In the genomic region with DNA sequence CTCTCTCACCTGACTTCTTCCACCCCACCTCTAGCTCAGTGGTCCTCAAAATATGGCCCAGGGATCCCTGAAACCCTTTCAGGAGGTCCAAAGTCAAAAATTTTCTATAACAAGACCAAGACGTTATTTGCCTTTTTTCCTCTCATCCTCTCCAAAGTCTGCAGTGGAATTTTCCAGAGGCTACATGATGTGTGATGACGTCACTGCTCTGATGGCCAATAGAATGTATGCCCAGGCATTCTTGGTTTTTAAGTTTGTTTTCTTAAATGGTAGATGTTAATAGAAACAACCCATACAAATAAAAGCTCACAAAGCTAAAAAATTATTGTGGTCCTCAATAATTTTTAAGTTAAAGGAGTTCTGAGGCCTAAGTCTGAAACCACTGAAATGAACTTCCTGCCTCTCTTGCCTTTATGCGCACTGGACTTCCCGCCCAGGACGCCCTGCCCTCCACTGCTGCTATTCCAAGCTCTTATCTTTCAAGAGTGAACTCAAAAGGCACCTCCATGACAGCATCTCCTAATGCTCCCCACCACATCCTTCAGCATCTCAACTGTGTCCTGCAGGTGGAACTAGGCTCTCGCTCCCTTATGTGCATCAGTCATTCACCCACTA, we compare ENCODE assay signal across 23 cellular contexts. TPM values are rescaled to one million over a fixed set of nuclear protein-coding genes. Genes with fewer than 3 reads are reported as not detected.
A peak's percentile ranks its signal among the peaks of the same experiment; 100 is the strongest.
DNase-seq lines count a peak whose midpoint lies in the region; ATAC-seq, FAIRE-seq and TF ChIP-seq lines count a peak whose summit lies in the region.
"Had no signal": no experiment of that assay in that cellular context is flagged by ENCODE, and none has a peak within 500 bp of the region (broad histone marks: within the 10 kb centered on the region; RNA-seq: fewer than 3 reads in every experiment).

No MANE protein-coding gene starts in this region.

- H3K9me3 ChIP-seq in left ventricle myocardium inferior (replicated peaks) = no peaks in the 10 kb centered on the region
- no peaks in the 10 kb centered on the region for H3K9me3 ChIP-seq in heart left ventricle
- no peaks in the 10 kb centered on the region for H3K9me3 ChIP-seq in IMR-90 (ENCODE audit: control insufficient read depth, insufficient read depth, low read length)
- H3K9me3 ChIP-seq: SJSA1 had no signal

- no peak overlapping the region for H3K4me3 ChIP-seq in left ventricle myocardium inferior
- H3K4me3 ChIP-seq in heart left ventricle = no peak overlapping the region
- no peak overlapping the region for H3K4me3 ChIP-seq in IMR-90 (ENCODE audit: insufficient read depth, low read depth, low read length)
- H3K4me3 ChIP-seq in mesendoderm (ENCODE audit: low read length) = no peak overlapping the region
- H3K4me3 ChIP-seq: GM23248, SJSA1 had no signal

- H3K18ac ChIP-seq in IMR-90 (ENCODE audit: low read depth, low read length) = no peak overlapping the region
- H3K18ac ChIP-seq in mesendoderm (ENCODE audit: low read length) = no peak overlapping the region

- TF ChIP-seq POLR2A in heart left ventricle (IDR thresholded peaks at IDR 0.05) (no peak), IMR-90 (IDR thresholded peaks at IDR 0.05; ENCODE audit: low read depth, low read length) (no peak), GM12891 (IDR thresholded peaks at IDR 0.05; ENCODE audit: low read depth, low read length) (no peak)

- H3K23ac ChIP-seq in IMR-90 (ENCODE audit: low read depth, low read length) (0 out of 2 replicates have a peak overlapping the region, but pooled peaks have one; percentile 10), mesendoderm (ENCODE audit: low read length) (no peak overlapping the region)

- peaks cover 81% of the 10 kb centered on the region for H4K20me1 ChIP-seq in IMR-90 (ENCODE audit: insufficient read depth, low read length)

- peaks cover 47% of the 10 kb centered on the region for H3K9me1 ChIP-seq in IMR-90 (ENCODE audit: insufficient read depth, low read length)

- peaks cover 66% of the 10 kb centered on the region for H3K79me2 ChIP-seq in mesendoderm (ENCODE audit: control insufficient read depth, insufficient read depth, low read length)

- no peak overlapping the region for H2AK5ac ChIP-seq in IMR-90 (ENCODE audit: low read depth, low read length)
- H2AK5ac ChIP-seq in mesendoderm (ENCODE audit: low read length) = no peak overlapping the region

- H2BK15ac ChIP-seq in IMR-90 (ENCODE audit: low read depth, low read length) = no peak overlapping the region
- no peak overlapping the region for H2BK15ac ChIP-seq in mesendoderm (replicated peaks; ENCODE audit: low read depth)

- DNase-seq in left ventricle myocardium inferior = no peak
- DNase-seq in heart left ventricle = no peak
- DNase-seq in IMR-90 = no peak
- no peak for DNase-seq in mesendoderm
- DNase-seq in Ammon's horn (ENCODE audit: low spot score) = no peak
- DNase-seq in sciatic nerve (ENCODE audit: low spot score) = no peak
- no peak for DNase-seq in GM12891 (ENCODE audit: insufficient read length, low spot score)
- DNase-seq: AML-193, GM23248, HCEC 1CT, MV-4-11, NCI-H1105 treated with DMSO at 0.1 percent for 48 hours, NCI-H2029 treated with DMSO at 0.1 percent for 48 hours, NCI-H226, NCI-H510A treated with DMSO at 0.1 percent for 48 hours, NCI-H748 treated with DMSO at 0.1 percent for 48 hours had no signal

- intact Hi-C loops in left ventricle myocardium inferior (cut with micrococcal nuclease) = no loop called here
- intact Hi-C loops in heart left ventricle (cut with DNase I) = no loop called here
- intact Hi-C loops in IMR-90 (cut with micrococcal nuclease) = no loop called here
- intact Hi-C loops in sciatic nerve (cut with DNase I) = no loop called here

- no TSS peak for BruUV-seq in IMR-90 (replicated peaks; lab: Mats Ljungman, UMichigan)

- H3K4me2 ChIP-seq in IMR-90 (ENCODE audit: low read depth, low read length) (no peak overlapping the region), mesendoderm (ENCODE audit: low read length) (no peak overlapping the region)

- no peak overlapping the region for H2AK9ac ChIP-seq in IMR-90 (replicated peaks; ENCODE audit: low read depth, low read length, poor library complexity)

- dilution Hi-C loops in IMR-90 (cut with HindIII; ENCODE audit: low sequenced_read_pairs, unreplicated experiment) = no loop called here

- H3K9ac ChIP-seq in IMR-90 (ENCODE audit: low read depth, low read length) (no peak overlapping the region), mesendoderm (ENCODE audit: low read length) (no peak overlapping the region)
- H3K9ac ChIP-seq: GM23248 had no signal

- CTCF ChIA-PET in IMR-90 (lab: Yijun Ruan, JAX) = no interaction called here

- H3K27ac ChIP-seq in left ventricle myocardium inferior (replicated peaks) = peak overlapping the region; percentile 54
- peak overlapping the region in 5 of 12 donors; percentile 7 to 59 (median 30) for H3K27ac ChIP-seq in heart left ventricle
- no peak overlapping the region for H3K27ac ChIP-seq in IMR-90 (ENCODE audit: insufficient read depth, low read length)
- H3K27ac ChIP-seq in mesendoderm (ENCODE audit: low read depth, low read length) = no peak overlapping the region
- H3K27ac ChIP-seq: GM23248, HL-60, SJSA1 had no signal

- no peak overlapping the region for H4K8ac ChIP-seq in IMR-90 (ENCODE audit: low read depth in 2 of 2, low read length in 2 of 2)
- no peak overlapping the region for H4K8ac ChIP-seq in mesendoderm (ENCODE audit: low read depth, low read length)

- FAIRE-seq in GM12891 (lab: Jason Lieb, UNC) = no peak

- H2BK20ac ChIP-seq in IMR-90 (ENCODE audit: low read depth, low read length) = no peak overlapping the region

- H4K91ac ChIP-seq in IMR-90 (ENCODE audit: insufficient read depth, low read depth, low read length) = no peak overlapping the region

- H4K5ac ChIP-seq in IMR-90 (ENCODE audit: low read depth, low read length) (no peak overlapping the region), mesendoderm (ENCODE audit: low read length) (no peak overlapping the region)

- 80 to 87% (median 83%) methylated on average over 6 of the region's 6 CpGs for WGBS in heart left ventricle, 4 donors
- no CpG with 5 or more reads among the region's 6 CpGs for WGBS in IMR-90 (ENCODE audit: extremely low coverage in 2 of 2, insufficient read length in 1 of 2), 2 experiments
- no CpG with 5 or more reads among the region's 6 CpGs for WGBS in mesendoderm (ENCODE audit: extremely low coverage, insufficient coverage, low lambda C conversion rate)

- H3K79me1 ChIP-seq in IMR-90 (ENCODE audit: low read depth in 1 of 2, low read length in 2 of 2) (peaks cover 36 to 89% of the 10 kb centered on the region in 2 experiments), mesendoderm (ENCODE audit: low read length) (peaks cover 30% of the 10 kb centered on the region)

- H2BK120ac ChIP-seq in IMR-90 (ENCODE audit: low read depth, low read length) (no peak overlapping the region), mesendoderm (ENCODE audit: low read depth, low read length) (no peak overlapping the region)

- in situ Hi-C loops in IMR-90 (cut with MboI; ENCODE audit: low sequenced_read_pairs) = no loop called here

- no peaks in the 10 kb centered on the region for H3K27me3 ChIP-seq in left ventricle myocardium inferior (ENCODE audit: low read depth)
- no peaks in the 10 kb centered on the region for H3K27me3 ChIP-seq in heart left ventricle
- H3K27me3 ChIP-seq in IMR-90 (ENCODE audit: control insufficient read depth, insufficient read depth, low read length) = no peaks in the 10 kb centered on the region
- H3K27me3 ChIP-seq in mesendoderm (ENCODE audit: insufficient read depth, low read length, poor library complexity) = no peaks in the 10 kb centered on the region
- H3K27me3 ChIP-seq: SJSA1 had no signal

- no peaks in the 10 kb centered on the region for H3K36me3 ChIP-seq in left ventricle myocardium inferior
- H3K36me3 ChIP-seq in heart left ventricle = no peaks in the 10 kb centered on the region
- 0 out of 2 replicates have a peak, but pooled peaks cover 2% of the 10 kb centered on the region for H3K36me3 ChIP-seq in IMR-90 (ENCODE audit: control insufficient read depth, insufficient read depth, low read length)
- H3K36me3 ChIP-seq in mesendoderm (ENCODE audit: control insufficient read depth, insufficient read depth, low read length) = no peaks in the 10 kb centered on the region
- H3K36me3 ChIP-seq: SJSA1 had no signal

- ATAC-seq in heart left ventricle (no peak), IMR-90 (ENCODE audit: low read depth) (no peak), sciatic nerve (no peak)
- ATAC-seq: Panc1 had no signal

- H2BK5ac ChIP-seq in IMR-90 (ENCODE audit: low read depth, low read length, poor library complexity, severe bottlenecking) (no peak overlapping the region), mesendoderm (ENCODE audit: low read length) (no peak overlapping the region)

- H2AFZ ChIP-seq in IMR-90 (replicated peaks; ENCODE audit: low read length, poor library complexity) = no peak overlapping the region
- H2AFZ ChIP-seq: GM23248 had no signal

- TF ChIP-seq CTCF in left ventricle myocardium inferior (IDR thresholded peaks at IDR 0.05; ENCODE audit: borderline replicate concordance) (no peak), heart left ventricle (IDR thresholded peaks at IDR 0.05) (no peak), IMR-90 (conservative IDR thresholded peaks at IDR 0.05; ENCODE audit: low read depth, low read length) (no peak)

- POLR2A ChIA-PET in IMR-90 (lab: Charles Lee; ENCODE audit: unreplicated experiment) = no interaction called here

- no peak for TF ChIP-seq RAD21 in IMR-90 (IDR thresholded peaks at IDR 0.05; ENCODE audit: low read length)

- no peak overlapping the region for H3K56ac ChIP-seq in IMR-90 (ENCODE audit: extremely low read depth, insufficient read depth, low read length)
- H3K56ac ChIP-seq in mesendoderm (ENCODE audit: low read length) = no peak overlapping the region

- H3K4ac ChIP-seq in IMR-90 (ENCODE audit: low read depth, low read length) (peak overlapping the region; percentile 30; the same call in 1 of the 2 replicates), mesendoderm (ENCODE audit: low read depth, low read length) (peak overlapping the region; percentile 75)

- H3K14ac ChIP-seq in IMR-90 (replicated peaks; ENCODE audit: low read depth, low read length) = no peak overlapping the region

- H3K4me1 ChIP-seq in left ventricle myocardium inferior (peaks cover 95% of the 10 kb centered on the region), heart left ventricle (peaks cover 0 to 75% (median 40%) of the 10 kb centered on the region in 12 donors), IMR-90 (ENCODE audit: control insufficient read depth, insufficient read depth, low read length) (peaks cover 30% of the 10 kb centered on the region), mesendoderm (ENCODE audit: control insufficient read depth, low read depth, low read length) (peaks cover 29% of the 10 kb centered on the region)

RNA-seq across cellular contexts. Expression of a gene that starts 13.5 kb away (rescaled TPM):
- total RNA-seq in left ventricle myocardium inferior = 35.7 TPM
- 10 to 100 TPM; 23.0 to 36.1 (median 31.8) TPM for total RNA-seq in heart left ventricle
- 10 to 100 TPM; 16.0 to 19.3 TPM for polyA plus RNA-seq in heart left ventricle
- total RNA-seq in IMR-90 (2012; rRNA removed) = 17.6 and 20.0 TPM in 2 replicates
- polyA plus RNA-seq in IMR-90 (2012; rRNA removed) = 14.3 and 17.6 TPM in 2 replicates
- 9.1 and 12.2 TPM in 2 replicates for polyA plus RNA-seq in IMR-90 (2012; cell fraction: cytosol; rRNA removed)
- polyA plus RNA-seq in IMR-90 (2012; cell fraction: nucleus; rRNA removed; ENCODE audit: low replicate concordance) = 43.5 and 62.5 TPM in 2 replicates
- 21.4 TPM for polyA plus RNA-seq in mesendoderm (2013, experiment 1 of 2)
- polyA plus RNA-seq in mesendoderm (2013, experiment 2 of 2) = 21.3 TPM
- 27.1 TPM for total RNA-seq in sciatic nerve
- polyA plus RNA-seq in GM12891 (2012; ENCODE audit: low read depth, missing spikeins) = 14.6 TPM

RNA-seq across cellular contexts. Expression of a gene that starts 28.0 kb away (rescaled TPM):
- total RNA-seq in left ventricle myocardium inferior (not detected), heart left ventricle (not detected), IMR-90 (2012; rRNA removed) (not detected in 2 replicates), sciatic nerve (not detected)
- polyA plus RNA-seq in heart left ventricle (under 1 TPM in 1 of 2 donors, not detected in 1; 0.19 TPM), IMR-90 (2012; rRNA removed) (0.19 and 0.21 TPM in 2 replicates)
- 0.08 and 0.32 TPM in 2 replicates for polyA plus RNA-seq in IMR-90 (2012; cell fraction: cytosol; rRNA removed)
- polyA plus RNA-seq in IMR-90 (2012; cell fraction: nucleus; rRNA removed; ENCODE audit: low replicate concordance) = 0.92 and 1.8 TPM in 2 replicates
- 0.15 TPM for polyA plus RNA-seq in mesendoderm (2013, experiment 1 of 2)
- 0.14 TPM for polyA plus RNA-seq in mesendoderm (2013, experiment 2 of 2)
- 0.13 TPM for polyA plus RNA-seq in GM12891 (2012; ENCODE audit: low read depth, missing spikeins)
- total RNA-seq: A172, GM23248, HT-29, M059J, SJSA1 had no signal
- polyA plus RNA-seq: AG04450, GM23248 had no signal

RNA-seq across cellular contexts. Expression of a gene that starts 55.0 kb away (rescaled TPM):
- total RNA-seq in left ventricle myocardium inferior = 2.3 TPM
- total RNA-seq in heart left ventricle = 10 to 100 TPM in 3 of 9 donors, 1 to 10 TPM in 6; 2.6 to 13.8 (median 4.6) TPM
- polyA plus RNA-seq in heart left ventricle = 10 to 100 TPM in 1 of 2 donors, 1 to 10 TPM in 1; 2.6 to 20.5 TPM
- total RNA-seq in IMR-90 (2012; rRNA removed) = 44.4 and 45.8 TPM in 2 replicates
- polyA plus RNA-seq in IMR-90 (2012; rRNA removed) = 82.7 and 94.2 TPM in 2 replicates
- 89.5 and 99.7 TPM in 2 replicates for polyA plus RNA-seq in IMR-90 (2012; cell fraction: cytosol; rRNA removed)
- polyA plus RNA-seq in IMR-90 (2012; cell fraction: nucleus; rRNA removed; ENCODE audit: low replicate concordance) = 571 and 890 TPM in 2 replicates
- polyA plus RNA-seq in mesendoderm (2013, experiment 1 of 2) = 0.44 TPM
- 0.35 TPM for polyA plus RNA-seq in mesendoderm (2013, experiment 2 of 2)
- total RNA-seq in sciatic nerve = 19.4 TPM
- polyA plus RNA-seq in GM12891 (2012; ENCODE audit: low read depth, missing spikeins) = 0.27 TPM
